Comparison of ENCODE assay signal across 1 cellular context in genomic region chr2:43087413-43087812, GRCh38.
TF ChIP-seq lines count a peak whose summit lies in the region.

No MANE protein-coding gene starts in this region.

TF ChIP-seq in IMR-90, 13 proteins besides CTCF, POLR2A, EP300 and RAD21 (continued from another document):
- TF ChIP-seq MAZ (IDR thresholded peaks at IDR 0.05; ENCODE audit: borderline replicate concordance, low read depth, low read length) (no peak), CEBPB (IDR thresholded peaks at IDR 0.05; ENCODE audit: low read depth, low read length) (no peak), USF2 (IDR thresholded peaks at IDR 0.05; ENCODE audit: low read depth, low read length) (no peak), RCOR1 (IDR thresholded peaks at IDR 0.05; ENCODE audit: insufficient replicate concordance, low read length) (no peak), BHLHE40 (IDR thresholded peaks at IDR 0.05; ENCODE audit: low read depth, low read length) (no peak), MAFK (IDR thresholded peaks at IDR 0.05; ENCODE audit: low read depth, low read length) (no peak), ELK1 (IDR thresholded peaks at IDR 0.05; ENCODE audit: borderline replicate concordance, low read depth, low read length) (no peak), FOS (IDR thresholded peaks at IDR 0.05; ENCODE audit: low read depth, low read length) (no peak), SMC3 (IDR thresholded peaks at IDR 0.05; ENCODE audit: low read depth, low read length) (no peak), NFE2L2 (IDR thresholded peaks at IDR 0.05; ENCODE audit: low read depth, low read length) (no peak)
